ENCODE assay signal across 15 cellular contexts in the genomic region with DNA sequence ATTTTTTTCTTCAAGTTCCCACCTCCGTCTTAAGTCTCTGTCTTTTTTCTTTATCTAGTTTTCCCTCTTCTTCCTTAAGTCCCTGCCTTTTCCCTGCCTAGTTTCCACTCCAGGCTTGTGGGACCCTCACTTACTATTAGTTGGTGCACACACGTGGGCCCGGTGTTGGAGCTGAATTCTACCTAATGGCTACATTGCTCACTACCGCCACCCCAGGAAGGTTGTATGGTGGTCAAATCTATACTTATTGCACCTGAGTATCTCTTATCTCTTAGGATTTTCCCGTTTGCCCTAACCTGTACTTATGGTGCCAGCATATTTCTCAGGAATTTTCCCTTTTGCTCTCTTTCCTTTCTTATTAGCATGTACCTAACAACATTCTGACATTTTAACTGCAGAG.
A peak's percentile ranks its signal among the peaks of the same experiment; 100 is the strongest.
DNase-seq lines count a peak whose midpoint lies in the region; ATAC-seq and TF ChIP-seq lines count a peak whose summit lies in the region.
"Had no signal": no experiment of that assay in that cellular context is flagged by ENCODE, and none has a peak within 500 bp of the region (broad histone marks: within the 10 kb centered on the region; RNA-seq: fewer than 3 reads in every experiment).

No MANE protein-coding gene starts in this region.

- no TSS peak for BruUV-seq in OCI-LY7 (replicated peaks; lab: Mats Ljungman, UMichigan)

- TF ChIP-seq POLR2A in GM18505 (IDR thresholded peaks at IDR 0.05; ENCODE audit: borderline replicate concordance, extremely low read depth, insufficient read depth, insufficient read length) = no peak

- peak; percentile 20 for DNase-seq in BE2C
- peak; percentile 12 for DNase-seq in OCI-LY7 (ENCODE audit: low spot score)
- no peak for DNase-seq in foreskin keratinocyte
- DNase-seq: activated effector memory CD4-positive, alpha-beta T cell treated with Interleukin-2 at 50 U/mL for 16 hours; aorta; esophagus squamous epithelium; left lung; NCI-H1105; NCI-H2171 treated with DMSO at 0.1 percent for 48 hours; OCI-M1; stimulated activated naive CD8-positive, alpha-beta T cell treated with anti-CD3 and anti-CD28 coated beads, Interleukin-15, amount 100 ng/mL, for 72 hours had no signal

- no peaks in the 10 kb centered on the region for H3K27me3 ChIP-seq in BE2C
- H3K27me3 ChIP-seq in foreskin keratinocyte = no peaks in the 10 kb centered on the region
- H3K27me3 ChIP-seq: esophagus squamous epithelium, left lung had no signal

- intact Hi-C loops in OCI-LY7 (cut with micrococcal nuclease; ENCODE audit: unreplicated experiment) = no loop called here

- ATAC-seq in foreskin keratinocyte = no peak
- ATAC-seq in GM18505 (IDR thresholded peaks at IDR 0.05; ENCODE audit: unreplicated experiment) = no peak
- ATAC-seq in GM19452 (IDR thresholded peaks at IDR 0.05; ENCODE audit: unreplicated experiment) = no peak
- no peak for ATAC-seq in GM19397 (IDR thresholded peaks at IDR 0.05; ENCODE audit: unreplicated experiment)
- ATAC-seq: stimulated activated naive CD8-positive, alpha-beta T cell treated with anti-CD3 and anti-CD28 coated beads, Interleukin-15, amount 100 ng/mL, for 72 hours had no signal

- H3K9me3 ChIP-seq in BE2C (no peaks in the 10 kb centered on the region), OCI-LY7 (ENCODE audit: low read length) (no peaks in the 10 kb centered on the region)
- H3K9me3 ChIP-seq: esophagus squamous epithelium, left lung had no signal

- CTCF ChIA-PET in OCI-LY7 (lab: Charles Lee; ENCODE audit: unreplicated experiment) = no interaction called here

- no peaks in the 10 kb centered on the region for H4K20me1 ChIP-seq in OCI-LY7 (ENCODE audit: insufficient read depth, low read length)

- no peaks in the 10 kb centered on the region for H3K36me3 ChIP-seq in BE2C
- H3K36me3 ChIP-seq in OCI-LY7 (ENCODE audit: insufficient read depth, low read length) = no peaks in the 10 kb centered on the region
- H3K36me3 ChIP-seq: esophagus squamous epithelium, left lung had no signal

- H3K27ac ChIP-seq in OCI-LY7 (ENCODE audit: low read depth, low read length, poor library complexity, severe bottlenecking) (no peak overlapping the region), foreskin keratinocyte (no peak overlapping the region)
- H3K27ac ChIP-seq: esophagus squamous epithelium, left lung had no signal

- no peaks in the 10 kb centered on the region for H3K79me2 ChIP-seq in OCI-LY7 (ENCODE audit: insufficient read depth, low read depth, low read length)

- no peak overlapping the region for H3K4me2 ChIP-seq in OCI-LY7 (ENCODE audit: low read length)

- no peak overlapping the region for H3K4me3 ChIP-seq in BE2C (ENCODE audit: low read depth, low read length)
- no peak overlapping the region for H3K4me3 ChIP-seq in OCI-LY7 (ENCODE audit: low read depth, low read length, poor library complexity, severe bottlenecking)
- H3K4me3 ChIP-seq: esophagus squamous epithelium, left lung had no signal

- H2AFZ ChIP-seq in OCI-LY7 (ENCODE audit: low read length) = no peak overlapping the region

- H3K4me1 ChIP-seq in BE2C (peaks cover 10% of the 10 kb centered on the region), OCI-LY7 (ENCODE audit: insufficient read depth, low read length, poor library complexity, severe bottlenecking) (no peaks in the 10 kb centered on the region), foreskin keratinocyte (no peaks in the 10 kb centered on the region)
- H3K4me1 ChIP-seq: esophagus squamous epithelium, left lung had no signal

- TF ChIP-seq CTCF in BE2C (IDR thresholded peaks at IDR 0.05; ENCODE audit: low read depth, low read length) (peak; percentile 35; the same call in 1 of the 2 replicates), GM12873 (IDR thresholded peaks at IDR 0.05; ENCODE audit: insufficient read depth, low read depth, low read length, missing control alignments) (peak; percentile 37), OCI-LY7 (conservative IDR thresholded peaks at IDR 0.05; ENCODE audit: low read length) (peak; percentile 70), foreskin keratinocyte (conservative IDR thresholded peaks at IDR 0.05) (peak; percentile 26)

- H3K9me2 ChIP-seq in OCI-LY7 (ENCODE audit: insufficient read depth, low read length) = no peaks in the 10 kb centered on the region

- POLR2A ChIA-PET in OCI-LY7 (lab: Charles Lee) = no interaction called here

Comparison
In these comparisons a context has a peak if more than half of its experiments do, and no peak if none do; other contexts are left out.
1. DNase-seq: peak in BE2C (single experiment) and OCI-LY7 (single experiment); none in foreskin keratinocyte (0 of 2).
2. Peak in every context shown above with its lines, with median percentiles within 50 percentile points of each other: CTCF ChIP-seq.